31 cellular contexts compared by ENCODE assay signal in genomic region chr6:3762852-3763251, GRCh38.
"Had no signal": no experiment of that assay in that cellular context is flagged by ENCODE, and none has a peak within 500 bp of the region (broad histone marks: within the 10 kb centered on the region; RNA-seq: fewer than 3 reads in every experiment).

No MANE protein-coding gene starts in this region.

- H3K27me3 Mint-ChIP-seq: stimulated activated memory B cell treated with anti-CD40 and anti-IgM and Interleukin-4, amounts not matched to agents 10 μg/mL and 1 μg/mL and 100 μg/mL, for 72 hours; type B pancreatic cell had no signal

- H3K36me3 Mint-ChIP-seq: naive thymus-derived CD4-positive, alpha-beta T cell; natural killer cell; neural progenitor cell; stimulated activated memory B cell treated with anti-CD40 and anti-IgM and Interleukin-4, amounts not matched to agents 10 μg/mL and 1 μg/mL and 100 μg/mL, for 72 hours; type B pancreatic cell had no signal

- H3K9me3 Mint-ChIP-seq: natural killer cell; nephron; stimulated activated memory B cell treated with anti-CD40 and anti-IgM and Interleukin-4, amounts not matched to agents 10 μg/mL and 1 μg/mL and 100 μg/mL, for 72 hours; stimulated activated naive CD8-positive, alpha-beta T cell treated with anti-CD3 and anti-CD28 coated beads, Interleukin-15, amount 100 ng/mL, for 72 hours; type B pancreatic cell had no signal

- H3K4me1 Mint-ChIP-seq: naive thymus-derived CD4-positive, alpha-beta T cell; natural killer cell; stimulated activated naive CD8-positive, alpha-beta T cell treated with anti-CD3 and anti-CD28 coated beads, Interleukin-15, amount 100 ng/mL, for 72 hours had no signal

- H3K4me3 Mint-ChIP-seq: naive thymus-derived CD4-positive, alpha-beta T cell; natural killer cell; nephron; neural progenitor cell; stimulated activated memory B cell treated with anti-CD40 and anti-IgM and Interleukin-4, amounts not matched to agents 10 μg/mL and 1 μg/mL and 100 μg/mL, for 72 hours; stimulated activated naive CD8-positive, alpha-beta T cell treated with anti-CD3 and anti-CD28 coated beads, Interleukin-15, amount 100 ng/mL, for 72 hours; type B pancreatic cell had no signal

- DNase-seq: naive thymus-derived CD4-positive, alpha-beta T cell; natural killer cell; occipital lobe; ovary; psoas muscle; right cardiac atrium; spleen; stimulated activated CD4-positive, alpha-beta T cell treated with anti-CD3 and anti-CD28 coated beads, Interleukin-12 subunit alpha, Interleukin-12 subunit beta, amount 100 ng/mL, for 4 hours; stimulated activated CD4-positive, alpha-beta T cell treated with anti-CD3 and anti-CD28 coated beads, Interleukin-1b, Interleukin-23, amount 100 ng/mL, for 48 hours; stimulated activated CD4-positive, alpha-beta T cell treated with anti-CD3 and anti-CD28 coated beads, Interleukin-4, amount 100 ng/mL, for 1 hour; stimulated activated CD4-positive, alpha-beta T cell treated with anti-CD3 and anti-CD28 coated beads, Interleukin-4, amount 100 ng/mL, for 4 hours; stimulated activated CD8-positive, alpha-beta memory T cell treated with anti-CD3 and anti-CD28 coated beads, Interleukin-4, amount 100 ng/mL, for 48 hours; stimulated activated naive CD4-positive, alpha-beta T cell; stimulated activated naive CD8-positive, alpha-beta T cell treated with anti-CD3 and anti-CD28 coated beads, Interleukin-15, amount 100 ng/mL, for 72 hours; stimulated activated naive CD8-positive, alpha-beta T cell treated with anti-CD3 and anti-CD28 coated beads, Interleukin-15, Interleukin-2, amounts not matched to agents 100 U/mL and 50 U/mL, for 24 hours; substantia nigra; testis; tibial artery; transverse colon; upper lobe of right lung; uterus had no signal

- H3K4me1 ChIP-seq: neural progenitor cell, parathyroid adenoma, testis, transverse colon, upper lobe of right lung had no signal

- H3K4me3 ChIP-seq: neural progenitor cell, ovary, psoas muscle, skin epidermis, smooth muscle cell, spleen, suprapubic skin, tibial artery, transverse colon, upper lobe of right lung, uterus had no signal

- H3K27ac ChIP-seq: neural progenitor cell, ovary, parathyroid adenoma, psoas muscle, skin epidermis, spleen, suprapubic skin, testis, tibial artery, transverse colon, upper lobe of right lung, uterus had no signal

- H3K79me2 ChIP-seq: parathyroid adenoma had no signal

- H3K27me3 ChIP-seq: neural progenitor cell, ovary, spleen, suprapubic skin, testis, tibial artery, transverse colon, upper lobe of right lung, uterus had no signal

- H3K27ac Mint-ChIP-seq: naive thymus-derived CD4-positive, alpha-beta T cell; natural killer cell; neural progenitor cell; progenitor cell of endocrine pancreas; stimulated activated memory B cell treated with anti-CD40 and anti-IgM and Interleukin-4, amounts not matched to agents 10 μg/mL and 1 μg/mL and 100 μg/mL, for 72 hours; stimulated activated naive CD8-positive, alpha-beta T cell treated with anti-CD3 and anti-CD28 coated beads, Interleukin-15, amount 100 ng/mL, for 72 hours; type B pancreatic cell had no signal

- H3K4me2 ChIP-seq: neural progenitor cell, smooth muscle cell had no signal

- ATAC-seq: naive thymus-derived CD4-positive, alpha-beta T cell; natural killer cell; psoas muscle; right cardiac atrium; sciatic nerve; stimulated activated memory B cell treated with anti-CD40 and anti-IgM and Interleukin-4, amounts not matched to agents 10 μg/mL and 1 μg/mL and 100 μg/mL, for 72 hours; stimulated activated naive CD8-positive, alpha-beta T cell treated with anti-CD3 and anti-CD28 coated beads, Interleukin-15, amount 100 ng/mL, for 72 hours; stimulated activated naive CD8-positive, alpha-beta T cell treated with anti-CD3 and anti-CD28 coated beads, Interleukin-15, Interleukin-2, amounts not matched to agents 100 U/mL and 50 U/mL, for 24 hours; upper lobe of right lung had no signal

- H3K36me3 ChIP-seq: neural progenitor cell, ovary, spleen, suprapubic skin, tibial artery, transverse colon, upper lobe of right lung, uterus had no signal

- H3K9me3 ChIP-seq: ovary, psoas muscle, spleen, suprapubic skin, testis, tibial artery, transverse colon, upper lobe of right lung, uterus had no signal

- H2AFZ ChIP-seq: neural progenitor cell, parathyroid adenoma had no signal
